ENCODE assay signal across 8 cellular contexts in genomic region chr1:206631085-206631509, GRCh38. TPM values are rescaled to one million over a fixed set of nuclear protein-coding genes. Genes with fewer than 3 reads are reported as not detected.
DNase-seq lines count a peak whose midpoint lies in the region; ATAC-seq and TF ChIP-seq lines count a peak whose summit lies in the region.

No MANE protein-coding gene starts in this region.

- no peaks in the 10 kb centered on the region for H3K36me3 Mint-ChIP-seq in activated CD8-positive, alpha-beta T cell treated with anti-CD3 and anti-CD28 coated beads, Interleukin-2, amount 10 ng/mL, durations not matched to agents 7 days and 5 days (ENCODE audit: low read depth)
- no peaks in the 10 kb centered on the region for H3K36me3 Mint-ChIP-seq in stimulated activated naive B cell treated with anti-CD40 and anti-IgM and Interleukin-4, amounts not matched to agents 10 μg/mL and 1 μg/mL and 100 μg/mL, for 72 hours
- no peaks in the 10 kb centered on the region for H3K36me3 Mint-ChIP-seq in CD4-positive, alpha-beta memory T cell

- intact Hi-C loops in right cardiac atrium (cut with DNase I), result loop anchor here in 3 of 4 donors (5.0 to 10.0 kb wide), 4 partner anchors 104 to 354 kb away; no protein-coding TSS in a partner anchor
- intact Hi-C loops in CD4-positive, alpha-beta memory T cell (cut with micrococcal nuclease), result loop anchor here (10.0 kb wide), 1 partner anchor 444 kb away; no protein-coding TSS in a partner anchor

- no peak overlapping the region for H3K4me3 Mint-ChIP-seq in activated CD8-positive, alpha-beta T cell treated with anti-CD3 and anti-CD28 coated beads, Interleukin-2, amount 10 ng/mL, durations not matched to agents 7 days and 5 days
- no peak overlapping the region for H3K4me3 Mint-ChIP-seq in stimulated activated naive B cell treated with anti-CD40 and anti-IgM and Interleukin-4, amounts not matched to agents 10 μg/mL and 1 μg/mL and 100 μg/mL, for 72 hours
- no peak overlapping the region for H3K4me3 Mint-ChIP-seq in CD4-positive, alpha-beta memory T cell

- no peaks in the 10 kb centered on the region for H3K9me3 Mint-ChIP-seq in activated CD8-positive, alpha-beta T cell treated with anti-CD3 and anti-CD28 coated beads, Interleukin-2, amount 10 ng/mL, durations not matched to agents 7 days and 5 days (ENCODE audit: insufficient read depth)
- H3K9me3 Mint-ChIP-seq in stimulated activated naive B cell treated with anti-CD40 and anti-IgM and Interleukin-4, amounts not matched to agents 10 μg/mL and 1 μg/mL and 100 μg/mL, for 72 hours, result peaks cover 0 to 2% of the 10 kb centered on the region in 2 donors
- H3K9me3 Mint-ChIP-seq in CD4-positive, alpha-beta memory T cell, result peaks cover 0 to 3% (median 0%) of the 10 kb centered on the region in 8 donors

- H3K4me1 ChIP-seq in right cardiac atrium (ENCODE audit: control insufficient read depth, insufficient read depth, low read length), result peaks cover 2% of the 10 kb centered on the region
- peaks cover 15% of the 10 kb centered on the region for H3K4me1 ChIP-seq in CD4-positive, alpha-beta memory T cell (ENCODE audit: insufficient read depth, low read length)

- H3K27ac ChIP-seq in HL-60 (replicated peaks) (no peak overlapping the region), right cardiac atrium (ENCODE audit: low read length) (no peak overlapping the region)
- H3K27ac ChIP-seq in CD4-positive, alpha-beta memory T cell (ENCODE audit: low read depth, low read length), result no peak overlapping the region

- no peak overlapping the region for H3K4me3 ChIP-seq in HL-60 (replicated peaks; ENCODE audit: insufficient read depth, low read length)
- no peak overlapping the region for H3K4me3 ChIP-seq in right cardiac atrium (ENCODE audit: low read length)
- no peak overlapping the region for H3K4me3 ChIP-seq in CD4-positive, alpha-beta memory T cell (ENCODE audit: low read length in 2 of 2)

- H3K9me3 ChIP-seq in right cardiac atrium (ENCODE audit: control insufficient read depth, low read length), result no peaks in the 10 kb centered on the region
- no peaks in the 10 kb centered on the region for H3K9me3 ChIP-seq in CD4-positive, alpha-beta memory T cell (ENCODE audit: control insufficient read depth in 1 of 2, low read length in 2 of 2)

- peaks cover 30% of the 10 kb centered on the region for H3K27me3 Mint-ChIP-seq in activated CD8-positive, alpha-beta T cell treated with anti-CD3 and anti-CD28 coated beads, Interleukin-2, amount 10 ng/mL, durations not matched to agents 7 days and 5 days (ENCODE audit: low read depth)
- peaks cover 9 to 21% of the 10 kb centered on the region in 2 donors for H3K27me3 Mint-ChIP-seq in stimulated activated naive B cell treated with anti-CD40 and anti-IgM and Interleukin-4, amounts not matched to agents 10 μg/mL and 1 μg/mL and 100 μg/mL, for 72 hours
- peaks cover 8 to 9% of the 10 kb centered on the region in 2 donors for H3K27me3 Mint-ChIP-seq in CD4-positive, alpha-beta memory T cell

- WGBS in right cardiac atrium, result 16% methylated on average over 4 of the region's 4 CpGs

- H3K4me1 Mint-ChIP-seq in activated CD8-positive, alpha-beta T cell treated with anti-CD3 and anti-CD28 coated beads, Interleukin-2, amount 10 ng/mL, durations not matched to agents 7 days and 5 days (ENCODE audit: low read depth), result peaks cover 15% of the 10 kb centered on the region
- H3K4me1 Mint-ChIP-seq in stimulated activated naive B cell treated with anti-CD40 and anti-IgM and Interleukin-4, amounts not matched to agents 10 μg/mL and 1 μg/mL and 100 μg/mL, for 72 hours, result peaks cover 12 to 19% of the 10 kb centered on the region in 2 donors
- peaks cover 6 to 22% (median 10%) of the 10 kb centered on the region in 4 donors for H3K4me1 Mint-ChIP-seq in CD4-positive, alpha-beta memory T cell

- H3K27me3 ChIP-seq in HL-60 (ENCODE audit: insufficient read depth, poor library complexity, severe bottlenecking) (peaks cover 3% of the 10 kb centered on the region), right cardiac atrium (ENCODE audit: control insufficient read depth, insufficient read depth) (no peaks in the 10 kb centered on the region)
- no peaks in the 10 kb centered on the region for H3K27me3 ChIP-seq in CD4-positive, alpha-beta memory T cell (ENCODE audit: insufficient read depth, low read length)

- DNase-seq in DMS 273 treated with DMSO at 0.1 percent for 48 hours (lab: John Stamatoyannopoulos, UW) (peak; percentile 88), HL-60 (ENCODE audit: low read depth in 1 of 2, low spot score in 1 of 2) (peak; percentile 66 to 84), NCI-H524 (lab: John Stamatoyannopoulos, UW) (peak; percentile 93 to 97), right cardiac atrium (peak; percentile 72 to 83 (median 80))
- DNase-seq in activated CD8-positive, alpha-beta T cell treated with anti-CD3 and anti-CD28 coated beads, Interleukin-2, amount 10 ng/mL, durations not matched to agents 7 days and 5 days, result peak; percentile 47
- peak; percentile 49 for DNase-seq in stimulated activated naive B cell treated with anti-CD40 and anti-IgM and Interleukin-4, amounts not matched to agents 10 μg/mL and 1 μg/mL and 100 μg/mL, for 72 hours
- DNase-seq in CD4-positive, alpha-beta memory T cell, result no peak

- ATAC-seq in activated CD8-positive, alpha-beta T cell treated with anti-CD3 and anti-CD28 coated beads, Interleukin-2, amount 10 ng/mL, durations not matched to agents 7 days and 5 days, result no peak
- ATAC-seq in right cardiac atrium (peak in 1 of 2 donors; percentile 30), HG03469 (IDR thresholded peaks at IDR 0.05; ENCODE audit: unreplicated experiment) (no peak)
- peak; percentile 50 for ATAC-seq in stimulated activated naive B cell treated with anti-CD40 and anti-IgM and Interleukin-4, amounts not matched to agents 10 μg/mL and 1 μg/mL and 100 μg/mL, for 72 hours (replicated peaks)

- TF ChIP-seq CTCF in HL-60 (IDR thresholded peaks at IDR 0.05; ENCODE audit: insufficient read depth, low read length), result peak; percentile 32

- POLR2A ChIA-PET in activated CD8-positive, alpha-beta T cell treated with anti-CD3 and anti-CD28 coated beads, Interleukin-2, amount 10 ng/mL, durations not matched to agents 7 days and 5 days (lab: Charles Lee), result interaction anchor here (0.8 to 2.0 kb wide), 4 partner anchors 19 to 53 kb away, joined by 3 to 7 read pairs (median 4); partner anchors contain the start of gene EIF2D
- POLR2A ChIA-PET in CD4-positive, alpha-beta memory T cell (lab: Charles Lee; ENCODE audit: partially characterized antibody), result no interaction called here

- CTCF ChIA-PET in activated CD8-positive, alpha-beta T cell treated with anti-CD3 and anti-CD28 coated beads, Interleukin-2, amount 10 ng/mL, durations not matched to agents 7 days and 5 days (lab: Charles Lee), result interaction anchor here (0.6 to 18.8 kb wide), 38 partner anchors 10 to 355 kb away, joined by 3 to 647 read pairs (median 4); partner anchors contain the start of gene EIF2D
- CTCF ChIA-PET in CD4-positive, alpha-beta memory T cell (lab: Charles Lee; ENCODE audit: partially characterized antibody), result interaction anchor here (0.9 to 9.9 kb wide), 13 partner anchors 9 to 351 kb away, joined by 3 to 274 read pairs (median 4); partner anchors contain the start of genes EIF2D and IKBKE

- H3K36me3 ChIP-seq in CD4-positive, alpha-beta memory T cell (ENCODE audit: insufficient read depth, low read length), result no peaks in the 10 kb centered on the region

- no peak overlapping the region for H3K27ac Mint-ChIP-seq in activated CD8-positive, alpha-beta T cell treated with anti-CD3 and anti-CD28 coated beads, Interleukin-2, amount 10 ng/mL, durations not matched to agents 7 days and 5 days
- no peak overlapping the region for H3K27ac Mint-ChIP-seq in stimulated activated naive B cell treated with anti-CD40 and anti-IgM and Interleukin-4, amounts not matched to agents 10 μg/mL and 1 μg/mL and 100 μg/mL, for 72 hours
- no peak overlapping the region for H3K27ac Mint-ChIP-seq in CD4-positive, alpha-beta memory T cell

RNA-seq across cellular contexts. Expression of gene DYRK3, which starts 4.2 kb away (rescaled TPM):
- total RNA-seq in activated CD8-positive, alpha-beta T cell treated with anti-CD3 and anti-CD28 coated beads, Interleukin-2, amount 10 ng/mL, durations not matched to agents 7 days and 5 days, result 1 to 10 TPM; 5.3 to 5.9 TPM
- total RNA-seq in right cardiac atrium, result 10 to 100 TPM; 15.7 to 29.8 (median 23.4) TPM
- 17.0 TPM for polyA plus RNA-seq in right cardiac atrium
- 1 to 10 TPM in 1 of 2 experiments, under 1 TPM in 1; 0.78 to 1.2 TPM for total RNA-seq in CD4-positive, alpha-beta memory T cell
- polyA plus RNA-seq in CD4-positive, alpha-beta memory T cell, result under 1 TPM in 1 of 2 donors, not detected in 1; 0.22 TPM

RNA-seq across cellular contexts. Expression of gene EIF2D, which starts 18.8 kb away (rescaled TPM):
- total RNA-seq in activated CD8-positive, alpha-beta T cell treated with anti-CD3 and anti-CD28 coated beads, Interleukin-2, amount 10 ng/mL, durations not matched to agents 7 days and 5 days, result 10 to 100 TPM; 41.6 to 45.1 TPM
- 10 to 100 TPM; 24.6 to 28.0 (median 25.8) TPM for total RNA-seq in right cardiac atrium
- 23.0 TPM for polyA plus RNA-seq in right cardiac atrium
- total RNA-seq in CD4-positive, alpha-beta memory T cell, result 10 to 100 TPM; 53.5 to 54.5 TPM
- polyA plus RNA-seq in CD4-positive, alpha-beta memory T cell, result 10 to 100 TPM; 33.5 to 38.9 TPM

RNA-seq across cellular contexts. Expression of gene MAPKAPK2, which starts 53.6 kb away (rescaled TPM):
- 10 to 100 TPM; 59.0 to 61.3 TPM for total RNA-seq in activated CD8-positive, alpha-beta T cell treated with anti-CD3 and anti-CD28 coated beads, Interleukin-2, amount 10 ng/mL, durations not matched to agents 7 days and 5 days
- 100 to 1,000 TPM; 192 to 221 (median 216) TPM for total RNA-seq in right cardiac atrium
- polyA plus RNA-seq in right cardiac atrium, result 129 TPM
- total RNA-seq in CD4-positive, alpha-beta memory T cell, result 10 to 100 TPM; 71.7 to 72.8 TPM
- 1 to 10 TPM; 1.3 to 3.9 TPM for polyA plus RNA-seq in CD4-positive, alpha-beta memory T cell

Comparison
In these comparisons a context has a peak if more than half of its experiments do, and no peak if none do; other contexts are left out.
1. DNase-seq: peak in DMS 273 treated with DMSO at 0.1 percent for 48 hours (single experiment), HL-60 (2 of 2), NCI-H524 (2 of 2), activated CD8-positive, alpha-beta T cell treated with anti-CD3 and anti-CD28 coated beads, Interleukin-2, amount 10 ng/mL, durations not matched to agents 7 days and 5 days (single experiment), right cardiac atrium (3 of 3) and stimulated activated naive B cell treated with anti-CD40 and anti-IgM and Interleukin-4, amounts not matched to agents 10 μg/mL and 1 μg/mL and 100 μg/mL, for 72 hours (single experiment); none in CD4-positive, alpha-beta memory T cell (0 of 5).
2. ATAC-seq: peak in stimulated activated naive B cell treated with anti-CD40 and anti-IgM and Interleukin-4, amounts not matched to agents 10 μg/mL and 1 μg/mL and 100 μg/mL, for 72 hours (2 of 2); none in activated CD8-positive, alpha-beta T cell treated with anti-CD3 and anti-CD28 coated beads, Interleukin-2, amount 10 ng/mL, durations not matched to agents 7 days and 5 days (single experiment) and HG03469 (single experiment).